In the genomic region with DNA sequence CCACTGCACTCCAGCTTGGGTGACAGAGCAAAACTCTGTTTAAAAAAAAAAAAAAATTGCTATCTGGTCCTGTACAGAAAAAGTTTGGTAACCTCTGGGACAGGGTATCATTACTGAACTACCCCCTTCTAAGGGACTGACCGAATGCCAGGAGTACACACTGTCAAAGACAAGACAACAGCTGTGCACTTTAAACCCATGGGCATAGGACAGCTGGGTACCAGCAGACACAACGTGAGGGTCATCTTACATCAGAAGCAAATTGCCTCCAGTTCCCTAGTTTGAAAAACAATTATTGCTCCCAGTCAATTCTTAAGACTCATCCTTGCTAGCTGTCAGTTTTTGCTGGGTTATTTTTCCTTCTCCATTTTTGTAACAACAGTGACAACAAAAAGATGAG, we compare ENCODE assay signal across 1 cellular context.
TF ChIP-seq lines count a peak whose summit lies in the region.

No MANE protein-coding gene starts in this region.

TF ChIP-seq in IMR-90, 13 proteins besides CTCF, POLR2A, EP300 and RAD21:
- TF ChIP-seq BHLHE40 (IDR thresholded peaks at IDR 0.05; ENCODE audit: low read depth, low read length) (no peak), CHD1 (IDR thresholded peaks at IDR 0.05; ENCODE audit: low read depth, low read length) (no peak), MAFK (IDR thresholded peaks at IDR 0.05; ENCODE audit: low read depth, low read length) (no peak), MXI1 (IDR thresholded peaks at IDR 0.05; ENCODE audit: borderline replicate concordance, low read depth, low read length) (no peak), NFE2L2 (IDR thresholded peaks at IDR 0.05; ENCODE audit: low read depth, low read length) (no peak), CEBPB (IDR thresholded peaks at IDR 0.05; ENCODE audit: low read depth, low read length) (no peak)
TF ChIP-seq in IMR-90: peak in this region for 0.
